ENCODE assay signal across 26 cellular contexts in the genomic region with DNA sequence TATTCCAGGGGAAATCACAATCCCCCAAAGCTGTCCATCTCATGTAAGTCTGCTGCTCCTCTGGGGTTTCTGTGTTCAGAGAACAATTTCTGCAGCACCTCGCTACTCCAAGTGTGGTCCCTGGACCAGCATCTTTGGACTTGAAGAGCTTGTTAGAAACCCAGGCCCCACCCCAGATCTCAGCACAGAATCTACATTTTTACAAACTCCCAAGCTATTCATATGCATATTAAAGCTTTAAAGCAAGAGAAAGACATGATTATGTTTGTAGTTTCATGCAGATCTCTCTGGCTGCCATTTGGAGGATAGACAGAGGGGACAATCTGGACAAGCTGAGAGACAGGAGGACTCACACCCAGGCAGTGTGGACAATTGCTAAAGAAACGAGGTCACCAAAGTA. TPM values are rescaled to one million over a fixed set of nuclear protein-coding genes. Genes with fewer than 3 reads are reported as not detected.
"Had no signal": no experiment of that assay in that cellular context is flagged by ENCODE, and none has a peak within 500 bp of the region (broad histone marks: within the 10 kb centered on the region; RNA-seq: fewer than 3 reads in every experiment).

No MANE protein-coding gene starts in this region.

- H3K9me3 ChIP-seq: left ventricle myocardium inferior, mucosa of descending colon, neutrophil, right atrium auricular region, spleen, suprapubic skin, thoracic aorta, tibial artery, uterus had no signal

- H3K27me3 ChIP-seq: hepatocyte, neural progenitor cell, neutrophil, right atrium auricular region, spleen, suprapubic skin, uterus had no signal

- H3K4me3 ChIP-seq: hepatocyte, left ventricle myocardium inferior, lung, mucosa of descending colon, neural progenitor cell, right atrium auricular region, spleen, suprapubic skin, thoracic aorta, tibial artery, uterus had no signal

- H2AFZ ChIP-seq: hepatocyte, neural progenitor cell, parathyroid adenoma had no signal

- ATAC-seq: mucosa of descending colon; naive thymus-derived CD8-positive, alpha-beta T cell; sciatic nerve; stimulated activated effector memory CD8-positive, alpha-beta T cell treated with anti-CD3 and anti-CD28 coated beads, Interleukin-12 subunit alpha, Interleukin-12 subunit beta, amount 100 ng/mL, for 72 hours had no signal

- H3K4me2 ChIP-seq: hepatocyte, neural progenitor cell had no signal

- H3K79me2 ChIP-seq: hepatocyte, parathyroid adenoma had no signal

- DNase-seq: islet precursor cell; left ventricle myocardium inferior; mesendoderm; mucosa of descending colon; naive thymus-derived CD8-positive, alpha-beta T cell; nephron progenitor cell; occipital lobe; small intestine; spleen; stimulated activated CD4-positive, alpha-beta T cell treated with anti-CD3 and anti-CD28 coated beads, Interleukin-4, amount 100 ng/mL, for 24 hours; stimulated activated naive CD4-positive, alpha-beta T cell; tibial artery; uterus had no signal

- H3K4me1 ChIP-seq: parathyroid adenoma, right atrium auricular region, spleen, tibial artery, uterus had no signal

- H3K27ac ChIP-seq: hepatocyte, left ventricle myocardium inferior, neural progenitor cell, neutrophil, parathyroid adenoma, right atrium auricular region, spleen, suprapubic skin, thoracic aorta, tibial artery, uterus had no signal

- H3K36me3 ChIP-seq: left ventricle myocardium inferior, neural progenitor cell, neutrophil, right atrium auricular region, spleen, suprapubic skin, thoracic aorta, tibial artery, uterus had no signal

- H3K9ac ChIP-seq: neural progenitor cell, parathyroid adenoma had no signal

RNA-seq across cellular contexts. Expression of gene TEKT5, which starts 33.5 kb away (rescaled TPM):
- total RNA-seq: hepatocyte, left ventricle myocardium inferior, myocyte, osteocyte, pulmonary artery endothelial cell, right atrium auricular region, sciatic nerve, thoracic aorta had no signal
- polyA plus RNA-seq: hepatocyte; naive thymus-derived CD8-positive, alpha-beta T cell had no signal
